Comparison of ENCODE assay signal across 23 cellular contexts in the genomic region with DNA sequence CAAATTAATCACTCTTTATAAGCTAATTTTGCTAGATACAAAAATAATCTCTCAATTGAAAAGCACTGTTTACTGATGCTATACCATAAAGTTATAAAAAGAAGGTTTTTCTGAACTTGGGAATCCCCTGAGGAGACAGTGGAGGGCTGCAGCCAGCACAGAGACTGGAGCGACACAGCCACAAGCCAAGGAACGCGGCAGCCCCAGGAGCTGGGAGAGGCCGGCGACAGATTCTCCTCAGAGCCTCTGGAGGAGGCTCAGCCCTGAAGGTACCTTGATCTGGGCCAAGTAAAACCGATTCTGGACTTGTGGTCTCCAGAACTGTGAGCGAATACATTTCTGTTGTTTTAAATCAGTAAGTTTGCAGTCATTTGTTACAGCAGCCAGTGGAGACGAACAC. TPM values are rescaled to one million over a fixed set of nuclear protein-coding genes. Genes with fewer than 3 reads are reported as not detected.
"Had no signal": no experiment of that assay in that cellular context is flagged by ENCODE, and none has a peak within 500 bp of the region (broad histone marks: within the 10 kb centered on the region; RNA-seq: fewer than 3 reads in every experiment).

No MANE protein-coding gene starts in this region.

- H3K4me3 ChIP-seq: coronary artery, esophagus squamous epithelium, lung, neural progenitor cell, prostate gland, skin epidermis, thoracic aorta, tibial nerve, upper lobe of left lung had no signal

- H2AFZ ChIP-seq: neural progenitor cell had no signal

- H3K27ac ChIP-seq: coronary artery, esophagus squamous epithelium, neural progenitor cell, prostate gland, skin epidermis, thoracic aorta, tibial nerve, upper lobe of left lung had no signal

- H3K36me3 ChIP-seq: esophagus squamous epithelium, neural progenitor cell, prostate gland, thoracic aorta, tibial nerve, upper lobe of left lung had no signal

- DNase-seq: dermis blood vessel endothelial cell; effector memory CD4-positive, alpha-beta T cell; erythroblast; esophagus squamous epithelium; foreskin melanocyte; glutamatergic neuron; hypothalamus; midbrain; naive thymus-derived CD4-positive, alpha-beta T cell; stimulated activated CD4-positive, alpha-beta T cell treated with anti-CD3 and anti-CD28 coated beads, Interleukin-15, amount 100 ng/mL, for 24 hours; stimulated activated CD4-positive, alpha-beta T cell treated with anti-CD3 and anti-CD28 coated beads, Interleukin-2, amount 100 ng/mL, for 48 hours; stimulated activated naive B cell treated with anti-CD40 and anti-IgM and Interleukin-4, amounts not matched to agents 10 μg/mL and 1 μg/mL and 100 μg/mL, for 72 hours had no signal

- H3K9ac ChIP-seq: neural progenitor cell had no signal

- ATAC-seq: left lobe of liver; naive thymus-derived CD4-positive, alpha-beta T cell; right cardiac atrium; stimulated activated naive B cell treated with anti-CD40 and anti-IgM and Interleukin-4, amounts not matched to agents 10 μg/mL and 1 μg/mL and 100 μg/mL, for 72 hours had no signal

- H3K4me1 ChIP-seq: prostate gland had no signal

- H3K9me3 ChIP-seq: esophagus squamous epithelium, prostate gland, thoracic aorta, tibial nerve, upper lobe of left lung had no signal

- H3K4me2 ChIP-seq: neural progenitor cell had no signal

RNA-seq across cellular contexts. Expression of gene GFPT2, which starts 3.7 kb away (rescaled TPM):
- polyA plus RNA-seq: keratinocyte; naive thymus-derived CD4-positive, alpha-beta T cell had no signal
